In genomic region chr7:50957855-50958254, GRCh38 we compare ENCODE assay signal across 1 cellular context.
TF ChIP-seq lines count a peak whose summit lies in the region.

No MANE protein-coding gene starts in this region.

TF ChIP-seq in GM23338, 12 proteins besides CTCF, POLR2A, EP300 and RAD21 (continued from another document):
- TF ChIP-seq ZNF462 (CRISPR knock-in tag; IDR thresholded peaks at IDR 0.05), result no peak
- TF ChIP-seq ETS1 (IDR thresholded peaks at IDR 0.05), result no peak
- TF ChIP-seq ZNF114 (CRISPR knock-in tag; IDR thresholded peaks at IDR 0.05), result no peak
- no peak for TF ChIP-seq EZH2 (IDR thresholded peaks at IDR 0.05; ENCODE audit: low read depth, unreplicated experiment)
- TF ChIP-seq EZH2phosphoT487 (IDR thresholded peaks at IDR 0.05; ENCODE audit: unreplicated experiment), result no peak
- TF ChIP-seq POLR2AphosphoS5 (IDR thresholded peaks at IDR 0.05; ENCODE audit: low read depth), result no peak
- TF ChIP-seq NANOG (IDR thresholded peaks at IDR 0.05; ENCODE audit: borderline replicate concordance), result no peak
TF ChIP-seq in GM23338: peak in this region for 0.
